Comparison of ENCODE assay signal across 1 cellular context in the genomic region with DNA sequence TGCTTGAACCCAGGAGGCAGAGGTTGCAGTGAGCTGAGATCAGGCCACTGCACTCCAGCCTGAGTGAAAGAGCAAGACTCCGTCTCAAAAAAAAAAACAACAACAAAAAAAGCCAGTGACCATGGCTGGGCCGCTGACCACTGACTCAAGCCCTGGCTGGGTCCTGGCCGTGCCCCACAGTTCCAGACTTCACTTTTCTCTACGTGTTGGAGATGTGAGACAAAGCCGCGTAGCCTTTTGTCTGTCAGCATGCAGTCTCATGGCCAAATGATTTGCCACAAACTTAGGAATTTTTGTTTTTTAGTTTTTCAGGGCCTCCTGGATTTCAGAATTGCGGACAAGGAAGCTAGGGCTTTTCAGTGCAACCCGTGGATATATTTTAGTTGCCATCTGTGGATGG.
TF ChIP-seq lines count a peak whose summit lies in the region.

No MANE protein-coding gene starts in this region.

TF ChIP-seq in WTC11, 78 proteins besides CTCF, POLR2A, EP300 and RAD21:
- TF ChIP-seq, protein P1, sequence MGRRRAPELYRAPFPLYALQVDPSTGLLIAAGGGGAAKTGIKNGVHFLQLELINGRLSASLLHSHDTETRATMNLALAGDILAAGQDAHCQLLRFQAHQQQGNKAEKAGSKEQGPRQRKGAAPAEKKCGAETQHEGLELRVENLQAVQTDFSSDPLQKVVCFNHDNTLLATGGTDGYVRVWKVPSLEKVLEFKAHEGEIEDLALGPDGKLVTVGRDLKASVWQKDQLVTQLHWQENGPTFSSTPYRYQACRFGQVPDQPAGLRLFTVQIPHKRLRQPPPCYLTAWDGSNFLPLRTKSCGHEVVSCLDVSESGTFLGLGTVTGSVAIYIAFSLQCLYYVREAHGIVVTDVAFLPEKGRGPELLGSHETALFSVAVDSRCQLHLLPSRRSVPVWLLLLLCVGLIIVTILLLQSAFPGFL (CRISPR knock-in tag; IDR thresholded peaks at IDR 0.05; ENCODE audit: borderline replicate concordance), result no peak
- no peak for TF ChIP-seq ESRRA (CRISPR knock-in tag; IDR thresholded peaks at IDR 0.05; ENCODE audit: borderline replicate concordance)
- no peak for TF ChIP-seq MXD4 (CRISPR knock-in tag; IDR thresholded peaks at IDR 0.05; ENCODE audit: borderline replicate concordance)
- no peak for TF ChIP-seq TP53 (CRISPR knock-in tag; IDR thresholded peaks at IDR 0.05)
- TF ChIP-seq RELA (CRISPR knock-in tag; IDR thresholded peaks at IDR 0.05; ENCODE audit: borderline replicate concordance), result no peak
TF ChIP-seq in WTC11: peak in this region for 0.
